9 cellular contexts compared by ENCODE assay signal in the genomic region with DNA sequence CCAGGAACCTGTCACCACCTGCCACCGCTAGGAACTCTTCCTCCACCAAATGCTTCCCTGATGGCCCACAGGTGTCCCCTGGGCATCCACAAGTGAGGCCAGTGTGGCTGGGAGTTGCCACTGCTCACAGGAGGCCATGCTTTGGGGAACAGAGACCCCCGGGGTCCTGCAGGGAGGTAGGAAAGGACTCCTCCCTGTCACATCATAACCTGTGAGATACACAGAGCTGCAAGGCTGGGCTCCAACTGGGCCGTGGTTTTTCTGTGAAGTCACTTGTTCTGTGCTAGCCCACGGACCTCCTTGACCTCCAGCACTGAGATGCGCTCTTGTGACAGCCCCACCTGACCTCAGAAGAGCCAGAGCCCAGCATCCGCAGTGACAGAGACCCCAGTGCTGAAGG.
"Had no signal": no experiment of that assay in that cellular context is flagged by ENCODE, and none has a peak within 500 bp of the region (broad histone marks: within the 10 kb centered on the region; RNA-seq: fewer than 3 reads in every experiment).

No MANE protein-coding gene starts in this region.

- H3K4me1 Mint-ChIP-seq: GM23338 had no signal

- H3K4me1 ChIP-seq: HAP-1 had no signal

- H3K36me3 ChIP-seq: HAP-1 had no signal

- H3K27ac Mint-ChIP-seq: GM23338, HFFc6 had no signal

- ATAC-seq: GM23338, HCT116, K562 had no signal

- H3K4me2 ChIP-seq: GM23338 had no signal

- H2AFZ ChIP-seq: GM23338 had no signal

- H3K4me3 ChIP-seq: GM23338, HAP-1, K562 had no signal

- DNase-seq: HFFc6, IMR-90 had no signal

- FAIRE-seq: H1, H54, K562 had no signal

- H3K4me3 Mint-ChIP-seq: GM23338, HFFc6 had no signal

- H3K9me3 Mint-ChIP-seq: HFFc6 had no signal

- H3K27ac ChIP-seq: HL-60 had no signal

- H3K9me3 ChIP-seq: HAP-1 had no signal
